In the genomic region with DNA sequence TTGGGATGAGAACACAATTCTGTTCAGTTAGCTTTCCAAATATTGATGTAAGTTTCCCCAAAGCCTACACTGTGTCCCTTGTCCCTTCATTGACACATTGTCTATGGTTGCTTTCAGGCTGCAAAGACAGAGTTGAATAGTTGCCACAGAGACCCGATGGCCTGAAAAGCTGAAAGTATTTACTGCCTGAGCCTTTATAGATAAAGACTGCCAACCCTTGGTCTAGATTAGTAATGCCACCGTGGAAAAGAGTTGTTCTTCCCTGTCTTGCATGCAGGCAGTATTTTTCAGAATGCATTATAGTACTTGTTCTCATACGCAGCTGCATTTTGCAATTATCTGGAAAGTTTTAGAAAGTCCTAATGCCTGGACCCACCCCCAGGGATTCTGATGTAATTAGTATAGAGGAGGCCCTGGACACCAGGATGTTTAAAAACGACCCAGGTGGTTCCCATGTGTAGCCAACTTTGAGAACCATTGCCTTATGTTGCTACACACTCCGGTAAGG, we compare ENCODE assay signal across 21 cellular contexts.
DNase-seq lines count a peak whose midpoint lies in the region; ATAC-seq and TF ChIP-seq lines count a peak whose summit lies in the region.
"Had no signal": no experiment of that assay in that cellular context is flagged by ENCODE, and none has a peak within 500 bp of the region (broad histone marks: within the 10 kb centered on the region; RNA-seq: fewer than 3 reads in every experiment).

No MANE protein-coding gene starts in this region.

- ATAC-seq in effector memory CD8-positive, alpha-beta T cell (replicated peaks), result no peak
- ATAC-seq in HG03354 (IDR thresholded peaks at IDR 0.05; ENCODE audit: poor library complexity, severe bottlenecking, unreplicated experiment), result no peak
- ATAC-seq: HCT116, heart left ventricle, T-cell had no signal

- H3K36me3 Mint-ChIP-seq in effector memory CD8-positive, alpha-beta T cell (ENCODE audit: insufficient read depth), result no peaks in the 10 kb centered on the region
- H3K36me3 Mint-ChIP-seq in immature natural killer cell, result no peaks in the 10 kb centered on the region
- H3K36me3 Mint-ChIP-seq: T-cell had no signal

- no peak overlapping the region for H3K4me3 Mint-ChIP-seq in effector memory CD8-positive, alpha-beta T cell
- no peak overlapping the region for H3K4me3 Mint-ChIP-seq in immature natural killer cell
- H3K4me3 Mint-ChIP-seq: central memory CD8-positive, alpha-beta T cell; T-cell had no signal

- H3K9me3 Mint-ChIP-seq in effector memory CD8-positive, alpha-beta T cell, result peaks cover 0 to 3% of the 10 kb centered on the region in 2 donors
- H3K9me3 Mint-ChIP-seq in immature natural killer cell, result peaks cover 0 to 4% (median 0%) of the 10 kb centered on the region in 6 donors
- H3K9me3 Mint-ChIP-seq: central memory CD8-positive, alpha-beta T cell; T-cell had no signal

- H3K4me3 ChIP-seq in epithelial cell of proximal tubule (ENCODE audit: low read depth, low read length), result no peak overlapping the region
- H3K4me3 ChIP-seq: BLaER1 treated with 17β-estradiol and CSF1 and Interleukin-3, amounts not matched to agents 10 nM and 100 nM; esophagus squamous epithelium; heart left ventricle; ovary; tibial artery had no signal

- no peaks in the 10 kb centered on the region for H3K4me1 Mint-ChIP-seq in effector memory CD8-positive, alpha-beta T cell (ENCODE audit: low read depth in 2 of 2)
- no peaks in the 10 kb centered on the region for H3K4me1 Mint-ChIP-seq in immature natural killer cell
- H3K4me1 Mint-ChIP-seq: central memory CD8-positive, alpha-beta T cell; T-cell had no signal

- no peaks in the 10 kb centered on the region for H3K27me3 Mint-ChIP-seq in effector memory CD8-positive, alpha-beta T cell
- H3K27me3 Mint-ChIP-seq in immature natural killer cell (ENCODE audit: low read depth in 3 of 3), result peaks cover 3 to 6% (median 4%) of the 10 kb centered on the region in 3 donors
- H3K27me3 Mint-ChIP-seq: central memory CD8-positive, alpha-beta T cell had no signal

- no peak overlapping the region for H3K27ac Mint-ChIP-seq in effector memory CD8-positive, alpha-beta T cell
- no peak overlapping the region for H3K27ac Mint-ChIP-seq in immature natural killer cell

- TF ChIP-seq CTCF in epithelial cell of proximal tubule (conservative IDR thresholded peaks at IDR 0.05; ENCODE audit: low read depth, low read length), result peak; percentile 12

- DNase-seq in GM04504 (ENCODE audit: low read depth) (peak; percentile 17), NCI-H146 (lab: John Stamatoyannopoulos, UW) (peak; percentile 18), epithelial cell of proximal tubule (ENCODE audit: low read depth) (no peak), pons (ENCODE audit: low spot score) (peak; percentile 32), immature natural killer cell (no peak)
- DNase-seq in effector memory CD8-positive, alpha-beta T cell, result no peak
- DNase-seq: activated CD4-positive, alpha-beta T cell treated with anti-CD3 and anti-CD28 coated beads, Interleukin-2, amount 50 U/mL, for 48 hours; activated naive CD4-positive, alpha-beta T cell; activated T-cell treated with anti-CD3 and anti-CD28 coated beads for 4 hours; esophagus squamous epithelium; heart left ventricle; NCI-H1930; ovary; SHP77; stimulated activated naive CD4-positive, alpha-beta T cell; T-cell; tibial artery had no signal

Comparison
In these comparisons a context has a peak if more than half of its experiments do, and no peak if none do; other contexts are left out.
1. DNase-seq: peak in GM04504 (single experiment), NCI-H146 (single experiment) and pons (single experiment); none in epithelial cell of proximal tubule (single experiment), effector memory CD8-positive, alpha-beta T cell (0 of 3) and immature natural killer cell (0 of 3).